In genomic region chr3:171269557-171269956, GRCh38 we compare ENCODE assay signal across 10 cellular contexts.
DNase-seq lines count a peak whose midpoint lies in the region; ATAC-seq lines count a peak whose summit lies in the region.
"Had no signal": no experiment of that assay in that cellular context is flagged by ENCODE, and none has a peak within 500 bp of the region (broad histone marks: within the 10 kb centered on the region; RNA-seq: fewer than 3 reads in every experiment).

No MANE protein-coding gene starts in this region.

- no peak overlapping the region for H3K18ac ChIP-seq in mesenchymal stem cell (ENCODE audit: low read depth in 1 of 2, low read length in 2 of 2)

- H3K4me1 ChIP-seq in mesenchymal stem cell (ENCODE audit: control insufficient read depth, insufficient read depth, low read depth, low read length): peaks cover 6% of the 10 kb centered on the region

- H2AK5ac ChIP-seq in mesenchymal stem cell (ENCODE audit: low read length, severe bottlenecking): no peak overlapping the region

- H4K91ac ChIP-seq in mesenchymal stem cell (ENCODE audit: low read length): no peak overlapping the region

- peaks cover 29% of the 10 kb centered on the region for H3K79me1 ChIP-seq in mesenchymal stem cell (replicated peaks; ENCODE audit: low read length, poor library complexity, severe bottlenecking)

- no peak overlapping the region for H2BK120ac ChIP-seq in mesenchymal stem cell (ENCODE audit: low read depth, low read length)

- H3K27me3 ChIP-seq in MG63: no peaks in the 10 kb centered on the region
- H3K27me3 ChIP-seq in mesenchymal stem cell (ENCODE audit: control insufficient read depth in 1 of 2, insufficient read depth in 1 of 2, low read length in 2 of 2): no peaks in the 10 kb centered on the region

- H2BK15ac ChIP-seq in mesenchymal stem cell (ENCODE audit: low read depth, poor library complexity, severe bottlenecking): no peak overlapping the region

- H3K4me3 ChIP-seq in MG63: 0 out of 2 replicates have a peak overlapping the region, but pooled peaks have one; percentile 0
- no peak overlapping the region for H3K4me3 ChIP-seq in mesenchymal stem cell (ENCODE audit: insufficient read depth in 1 of 2, low read depth in 1 of 2, low read length in 2 of 2)

- H3K14ac ChIP-seq in mesenchymal stem cell (ENCODE audit: low read length in 2 of 2): no peak overlapping the region

- DNase-seq in MG63 (no peak), mesenchymal stem cell (peak; percentile 34), NCI-H510A (lab: John Stamatoyannopoulos, UW) (no peak), GDM1 (lab: John Stamatoyannopoulos, UW) (no peak)
- DNase-seq: naive B cell, NCI-H1417 had no signal

- H3K27ac ChIP-seq in mesenchymal stem cell (ENCODE audit: low read length, poor library complexity, severe bottlenecking): no peak overlapping the region

- no peak overlapping the region for H3K4me2 ChIP-seq in mesenchymal stem cell (ENCODE audit: low read length, poor library complexity, severe bottlenecking)

- no peak overlapping the region for H3K23ac ChIP-seq in mesenchymal stem cell (ENCODE audit: low read length in 2 of 2)

- no peak overlapping the region for H4K8ac ChIP-seq in mesenchymal stem cell (ENCODE audit: low read length)

- H2BK12ac ChIP-seq in mesenchymal stem cell (ENCODE audit: low read length in 2 of 2): no peak overlapping the region

- ATAC-seq in GM18870 (IDR thresholded peaks at IDR 0.05; ENCODE audit: unreplicated experiment): peak; percentile 46
- peak; percentile 63 for ATAC-seq in GM21723 (IDR thresholded peaks at IDR 0.05; ENCODE audit: unreplicated experiment)
- no peak for ATAC-seq in GM21528 (IDR thresholded peaks at IDR 0.05; ENCODE audit: low FRiP score, unreplicated experiment)
- ATAC-seq: Panc1 had no signal

- H3K9ac ChIP-seq in mesenchymal stem cell (ENCODE audit: low read length): peak overlapping the region; percentile 6

- no peak overlapping the region for H3K4ac ChIP-seq in mesenchymal stem cell (ENCODE audit: low read depth in 1 of 2, low read length in 2 of 2)

- no peaks in the 10 kb centered on the region for H3K9me3 ChIP-seq in MG63
- no peaks in the 10 kb centered on the region for H3K9me3 ChIP-seq in mesenchymal stem cell (ENCODE audit: control insufficient read depth, low read length)

- no peak overlapping the region for H2BK5ac ChIP-seq in mesenchymal stem cell (ENCODE audit: low read depth, low read length, poor library complexity, severe bottlenecking)

- H3K36me3 ChIP-seq in MG63 (no peaks in the 10 kb centered on the region), mesenchymal stem cell (ENCODE audit: control insufficient read depth in 1 of 2, insufficient read depth in 2 of 2, low read depth in 1 of 2, low read length in 2 of 2) (peaks cover 0 to 3% of the 10 kb centered on the region in 2 experiments)

- no peak overlapping the region for H2AFZ ChIP-seq in mesenchymal stem cell (ENCODE audit: low read depth, low read length)
